1 cellular context compared by ENCODE assay signal in the genomic region with DNA sequence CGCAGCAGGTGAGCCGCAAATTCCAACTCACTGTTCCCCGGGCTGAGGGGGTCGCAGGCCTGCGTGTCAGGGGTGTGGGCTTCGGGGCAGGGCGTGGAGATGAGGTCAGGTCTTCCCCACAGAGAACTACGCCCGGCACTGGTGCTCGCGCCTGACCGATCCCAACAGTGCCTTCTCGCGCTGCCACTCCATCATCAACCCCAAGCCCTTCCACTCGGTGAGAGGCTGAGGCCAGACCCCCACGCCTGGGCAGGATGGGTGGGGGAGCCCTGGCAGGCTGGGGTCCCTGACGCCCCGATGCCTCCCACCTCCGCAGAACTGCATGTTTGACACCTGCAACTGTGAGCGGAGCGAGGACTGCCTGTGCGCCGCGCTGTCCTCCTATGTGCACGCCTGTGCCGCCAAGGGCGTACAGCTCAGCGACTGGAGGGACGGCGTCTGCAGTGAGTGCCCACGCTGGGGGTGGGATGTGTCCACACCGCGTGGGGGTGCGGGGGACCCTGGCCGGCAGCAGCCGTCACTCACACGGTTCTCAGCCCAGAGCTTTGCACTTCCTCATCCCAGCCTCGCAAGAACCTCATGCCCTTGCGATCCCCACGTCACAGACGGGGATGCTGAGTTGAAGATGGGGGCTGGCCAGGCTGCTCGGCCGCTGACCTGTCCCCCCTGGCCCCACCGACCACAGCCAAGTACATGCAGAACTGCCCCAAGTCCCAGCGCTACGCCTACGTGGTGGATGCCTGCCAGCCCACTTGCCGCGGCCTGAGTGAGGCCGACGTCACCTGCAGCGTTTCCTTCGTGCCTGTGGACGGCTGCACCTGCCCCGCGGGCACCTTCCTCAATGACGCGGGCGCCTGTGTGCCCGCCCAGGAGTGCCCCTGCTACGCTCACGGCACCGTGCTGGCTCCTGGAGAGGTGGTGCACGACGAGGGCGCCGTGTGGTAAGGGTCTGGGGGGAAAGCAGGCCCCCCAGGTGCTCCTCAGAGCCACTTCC.
TF ChIP-seq lines count a peak whose summit lies in the region.

No MANE protein-coding gene starts in this region.

TF ChIP-seq in HepG2, 621 proteins besides CTCF, POLR2A, EP300 and RAD21 (continued from another document):
- TF ChIP-seq CREB1 (IDR thresholded peaks at IDR 0.05) (peak; percentile 6; the same call in 1 of the 2 replicates), CREB1 (CRISPR knock-in tag; IDR thresholded peaks at IDR 0.05) (no peak)
